Comparison of ENCODE assay signal across 28 cellular contexts in the genomic region with DNA sequence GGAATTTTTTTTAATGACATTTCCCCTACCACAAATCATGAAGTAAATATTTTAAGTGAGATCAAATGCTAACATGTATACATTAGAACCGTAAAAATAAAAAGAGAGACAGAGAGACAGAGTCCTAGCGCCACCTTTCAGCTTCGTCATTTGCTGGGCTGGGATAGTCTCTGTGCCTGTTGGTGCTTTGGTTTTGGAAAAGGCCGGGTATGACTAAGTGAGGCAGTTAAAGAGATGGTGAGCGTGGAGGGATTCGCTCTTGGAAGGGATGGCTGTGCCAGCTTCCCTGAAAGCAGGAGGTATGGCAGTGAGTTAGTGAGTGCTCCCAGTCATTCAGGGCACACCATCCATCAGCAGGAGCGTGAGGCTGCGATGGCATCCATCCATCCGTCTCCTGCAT.
"Had no signal": no experiment of that assay in that cellular context is flagged by ENCODE, and none has a peak within 500 bp of the region (broad histone marks: within the 10 kb centered on the region; RNA-seq: fewer than 3 reads in every experiment).

No MANE protein-coding gene starts in this region.

- H3K4me3 Mint-ChIP-seq: activated CD4-positive, alpha-beta memory T cell treated with anti-CD3 and anti-CD28 coated beads, Interleukin-2, amount 10 ng/mL, durations not matched to agents 7 days and 5 days; activated CD4-positive, alpha-beta T cell treated with anti-CD3 and anti-CD28 coated beads, Interleukin-2, amount 10 ng/mL, durations not matched to agents 24 days and 14 days; activated naive CD4-positive, alpha-beta T cell treated with anti-CD3 and anti-CD28 coated beads, Interleukin-2, amount 50 U/mL, for 24 hours; activated naive CD8-positive, alpha-beta T cell treated with anti-CD3 and anti-CD28 coated beads, Interleukin-2, amount 50 U/mL, for 24 hours; activated T-cell treated with anti-CD3 and anti-CD28 coated beads, Interleukin-2, amount 50 U/mL, for 24 hours; activated T-helper 17 cell treated with anti-CD3 and anti-CD28 coated beads, Interleukin-2, amount 50 U/mL, for 72 hours; naive thymus-derived CD4-positive, alpha-beta T cell; stimulated activated naive CD8-positive, alpha-beta T cell treated with anti-CD3 and anti-CD28 coated beads, Interleukin-15, Interleukin-2, amounts not matched to agents 100 ng/mL and 50 ng/mL, for 24 hours; type B pancreatic cell had no signal

- H3K4me1 Mint-ChIP-seq: activated CD4-positive, alpha-beta memory T cell treated with anti-CD3 and anti-CD28 coated beads, Interleukin-2, amount 10 ng/mL, durations not matched to agents 7 days and 5 days; activated CD4-positive, alpha-beta T cell treated with anti-CD3 and anti-CD28 coated beads, Interleukin-2, amount 10 ng/mL, durations not matched to agents 24 days and 14 days; activated naive CD4-positive, alpha-beta T cell treated with anti-CD3 and anti-CD28 coated beads, Interleukin-2, amount 50 U/mL, for 24 hours; activated naive CD8-positive, alpha-beta T cell treated with anti-CD3 and anti-CD28 coated beads, Interleukin-2, amount 50 U/mL, for 24 hours; activated T-helper 17 cell treated with anti-CD3 and anti-CD28 coated beads, Interleukin-2, amount 50 U/mL, for 72 hours; naive thymus-derived CD4-positive, alpha-beta T cell had no signal

- H3K36me3 ChIP-seq: heart right ventricle, pancreas, prostate gland, thoracic aorta, uterus, WERI-Rb-1 had no signal

- DNase-seq: activated CD4-positive, alpha-beta memory T cell treated with anti-CD3 and anti-CD28 coated beads, Interleukin-2, amount 10 ng/mL, durations not matched to agents 7 days and 5 days; activated CD4-positive, alpha-beta T cell treated with anti-CD3 and anti-CD28 coated beads, Interleukin-2, amount 10 ng/mL, durations not matched to agents 24 days and 14 days; activated CD4-positive, CD25-positive, alpha-beta regulatory T cell treated with anti-CD3 and anti-CD28 coated beads, Interleukin-2, amount 50 U/mL, for 72 hours; activated CD8-positive, alpha-beta memory T cell treated with anti-CD3 and anti-CD28 coated beads, Interleukin-2, amount 50 U/mL, for 48 hours; activated naive CD8-positive, alpha-beta T cell treated with anti-CD3 and anti-CD28 coated beads, Interleukin-2, amount 50 U/mL, for 24 hours; activated T-cell treated with anti-CD3 and anti-CD28 coated beads, Interleukin-2, amount 50 U/mL, for 24 hours; amygdala; foreskin keratinocyte; heart right ventricle; midbrain; naive thymus-derived CD4-positive, alpha-beta T cell; nucleus accumbens; pancreas; retina; stimulated activated CD4-positive, alpha-beta T cell treated with anti-CD3 and anti-CD28 coated beads, Interleukin-12 subunit alpha, Interleukin-12 subunit beta, amount 100 ng/mL, for 4 hours; stimulated activated CD4-positive, alpha-beta T cell treated with anti-CD3 and anti-CD28 coated beads, Interleukin-4, amount 100 ng/mL, for 1 hour; T1000; uterus; WERI-Rb-1 had no signal

- H3K9me3 Mint-ChIP-seq: activated CD4-positive, alpha-beta T cell treated with anti-CD3 and anti-CD28 coated beads, Interleukin-2, amount 10 ng/mL, durations not matched to agents 24 days and 14 days; activated naive CD4-positive, alpha-beta T cell treated with anti-CD3 and anti-CD28 coated beads, Interleukin-2, amount 50 U/mL, for 24 hours; activated T-cell treated with anti-CD3 and anti-CD28 coated beads, Interleukin-2, amount 50 U/mL, for 24 hours; type B pancreatic cell had no signal

- H3K27ac ChIP-seq: foreskin keratinocyte, heart right ventricle, pancreas, prostate gland, skin epidermis, thoracic aorta, uterus, WERI-Rb-1 had no signal

- H3K9me3 ChIP-seq: heart right ventricle, pancreas, prostate gland, thoracic aorta, uterus had no signal

- H3K27me3 ChIP-seq: pancreas, uterus had no signal

- ATAC-seq: activated naive CD8-positive, alpha-beta T cell treated with anti-CD3 and anti-CD28 coated beads, Interleukin-2, amount 50 U/mL, for 24 hours; activated T-helper 17 cell treated with anti-CD3 and anti-CD28 coated beads, Interleukin-2, amount 50 U/mL, for 72 hours; esophagus mucosa; foreskin keratinocyte; heart right ventricle; naive thymus-derived CD4-positive, alpha-beta T cell; pancreas; sciatic nerve had no signal

- H3K27me3 Mint-ChIP-seq: activated CD4-positive, alpha-beta memory T cell treated with anti-CD3 and anti-CD28 coated beads, Interleukin-2, amount 10 ng/mL, durations not matched to agents 7 days and 5 days; activated CD4-positive, alpha-beta T cell treated with anti-CD3 and anti-CD28 coated beads, Interleukin-2, amount 10 ng/mL, durations not matched to agents 24 days and 14 days; activated naive CD4-positive, alpha-beta T cell treated with anti-CD3 and anti-CD28 coated beads, Interleukin-2, amount 50 U/mL, for 24 hours; activated naive CD8-positive, alpha-beta T cell treated with anti-CD3 and anti-CD28 coated beads, Interleukin-2, amount 50 U/mL, for 24 hours; activated T-cell treated with anti-CD3 and anti-CD28 coated beads, Interleukin-2, amount 50 U/mL, for 24 hours; activated T-helper 17 cell treated with anti-CD3 and anti-CD28 coated beads, Interleukin-2, amount 50 U/mL, for 72 hours; naive thymus-derived CD4-positive, alpha-beta T cell; stimulated activated naive CD8-positive, alpha-beta T cell treated with anti-CD3 and anti-CD28 coated beads, Interleukin-15, Interleukin-2, amounts not matched to agents 100 ng/mL and 50 ng/mL, for 24 hours had no signal

- H3K27ac Mint-ChIP-seq: activated CD4-positive, alpha-beta memory T cell treated with anti-CD3 and anti-CD28 coated beads, Interleukin-2, amount 10 ng/mL, durations not matched to agents 7 days and 5 days; activated CD4-positive, alpha-beta T cell treated with anti-CD3 and anti-CD28 coated beads, Interleukin-2, amount 10 ng/mL, durations not matched to agents 24 days and 14 days; activated naive CD4-positive, alpha-beta T cell treated with anti-CD3 and anti-CD28 coated beads, Interleukin-2, amount 50 U/mL, for 24 hours; activated naive CD8-positive, alpha-beta T cell treated with anti-CD3 and anti-CD28 coated beads, Interleukin-2, amount 50 U/mL, for 24 hours; activated T-cell treated with anti-CD3 and anti-CD28 coated beads, Interleukin-2, amount 50 U/mL, for 24 hours; activated T-helper 17 cell treated with anti-CD3 and anti-CD28 coated beads, Interleukin-2, amount 50 U/mL, for 72 hours; naive thymus-derived CD4-positive, alpha-beta T cell; stimulated activated naive CD8-positive, alpha-beta T cell treated with anti-CD3 and anti-CD28 coated beads, Interleukin-15, Interleukin-2, amounts not matched to agents 100 ng/mL and 50 ng/mL, for 24 hours; type B pancreatic cell had no signal

- H3K4me3 ChIP-seq: heart right ventricle, pancreas, prostate gland, skin epidermis, thoracic aorta, uterus had no signal

- H3K4me1 ChIP-seq: foreskin keratinocyte, heart right ventricle, pancreas, prostate gland, uterus had no signal

- H3K36me3 Mint-ChIP-seq: activated naive CD4-positive, alpha-beta T cell treated with anti-CD3 and anti-CD28 coated beads, Interleukin-2, amount 50 U/mL, for 24 hours; naive thymus-derived CD4-positive, alpha-beta T cell had no signal
